ENCODE assay signal across 21 cellular contexts in the genomic region with DNA sequence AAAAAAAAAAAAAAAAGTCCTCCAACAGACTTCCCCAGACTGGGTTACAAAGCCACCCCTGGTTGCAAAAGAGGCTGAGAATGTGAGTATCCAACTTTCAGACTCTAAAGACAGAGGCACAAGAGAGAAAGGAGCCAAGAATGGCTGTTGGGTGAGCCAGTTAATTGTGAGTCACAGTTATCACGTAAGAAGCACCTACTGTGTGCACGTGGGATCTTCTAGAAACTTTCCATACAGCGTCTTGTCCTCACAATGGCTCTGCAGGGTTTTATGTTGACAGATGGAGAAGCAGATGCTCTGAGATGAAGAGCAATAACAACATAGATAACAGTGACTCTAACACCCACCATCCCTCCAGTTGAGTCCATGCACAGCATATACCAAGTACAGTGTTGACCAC. TPM values are rescaled to one million over a fixed set of nuclear protein-coding genes. Genes with fewer than 3 reads are reported as not detected.
DNase-seq lines count a peak whose midpoint lies in the region; ATAC-seq, FAIRE-seq and TF ChIP-seq lines count a peak whose summit lies in the region.
"Had no signal": no experiment of that assay in that cellular context is flagged by ENCODE, and none has a peak within 500 bp of the region (broad histone marks: within the 10 kb centered on the region; RNA-seq: fewer than 3 reads in every experiment).

No MANE protein-coding gene starts in this region.

- H3K9me3 Mint-ChIP-seq in CD4-positive, alpha-beta memory T cell = no peaks in the 10 kb centered on the region
- H3K9me3 Mint-ChIP-seq in activated CD8-positive, alpha-beta T cell treated with anti-CD3 and anti-CD28 coated beads for 36 hours = no peaks in the 10 kb centered on the region
- no peaks in the 10 kb centered on the region for H3K9me3 Mint-ChIP-seq in naive B cell

- DNase-seq in CD4-positive, alpha-beta memory T cell = no peak
- DNase-seq in HTR-8/SVneo (ENCODE audit: insufficient read length, low spot score) (no peak), naive B cell (no peak), mesenteric fat pad (ENCODE audit: low spot score) (no peak), amygdala (lab: John Stamatoyannopoulos, UW) (no peak), left lobe of liver (ENCODE audit: low spot score) (no peak)
- DNase-seq in activated CD8-positive, alpha-beta T cell treated with anti-CD3 and anti-CD28 coated beads for 36 hours = no peak
- DNase-seq: cortex of kidney; GF-D8; H7; NCI-H1417 treated with DMSO at 0.1 percent for 48 hours; NK-92 treated with Interleukin-12 subunit alpha and Interleukin-12 subunit beta, amount 100 ng/mL, for 24 hours; pancreas; right lobe of liver; RPMI8226; SK-N-SH had no signal

- peak; percentile 46 for FAIRE-seq in HTR-8/SVneo (lab: Jason Lieb, UNC)
- FAIRE-seq: endothelial cell of umbilical vein, islet of Langerhans, pancreas had no signal

- H3K27me3 Mint-ChIP-seq in CD4-positive, alpha-beta memory T cell = no peaks in the 10 kb centered on the region
- no peaks in the 10 kb centered on the region for H3K27me3 Mint-ChIP-seq in activated CD8-positive, alpha-beta T cell treated with anti-CD3 and anti-CD28 coated beads for 36 hours
- no peaks in the 10 kb centered on the region for H3K27me3 Mint-ChIP-seq in naive B cell

- peak overlapping the region; percentile 43 to 93 (median 72) for H3K27ac Mint-ChIP-seq in CD4-positive, alpha-beta memory T cell
- H3K27ac Mint-ChIP-seq in activated CD8-positive, alpha-beta T cell treated with anti-CD3 and anti-CD28 coated beads for 36 hours = peak overlapping the region; percentile 89
- H3K27ac Mint-ChIP-seq in naive B cell = peak overlapping the region in 5 of 6 donors; percentile 72 to 100 (median 99)

- H3K36me3 Mint-ChIP-seq in CD4-positive, alpha-beta memory T cell = peaks cover 42 to 61% of the 10 kb centered on the region in 2 donors
- peaks cover 83% of the 10 kb centered on the region for H3K36me3 Mint-ChIP-seq in activated CD8-positive, alpha-beta T cell treated with anti-CD3 and anti-CD28 coated beads for 36 hours (ENCODE audit: low read depth)
- peaks cover 7 to 10% of the 10 kb centered on the region in 2 donors for H3K36me3 Mint-ChIP-seq in naive B cell

- H3K4me3 ChIP-seq in CD4-positive, alpha-beta memory T cell (ENCODE audit: low read length in 2 of 2) = no peak overlapping the region
- H3K4me3 ChIP-seq: breast epithelium, hepatocyte, pancreas, right lobe of liver, tibial nerve had no signal

- H3K4me1 Mint-ChIP-seq in CD4-positive, alpha-beta memory T cell = peaks cover 32 to 52% (median 42%) of the 10 kb centered on the region in 4 donors
- H3K4me1 Mint-ChIP-seq in activated CD8-positive, alpha-beta T cell treated with anti-CD3 and anti-CD28 coated beads for 36 hours (ENCODE audit: low read depth) = peaks cover 89% of the 10 kb centered on the region
- H3K4me1 Mint-ChIP-seq in naive B cell = peaks cover 68 to 99% (median 91%) of the 10 kb centered on the region in 3 donors

- CTCF ChIA-PET in CD4-positive, alpha-beta memory T cell (lab: Charles Lee; ENCODE audit: partially characterized antibody) = interaction anchor here (0.7 to 1.8 kb wide), 7 partner anchors 10 to 305 kb away, joined by 3 to 5 read pairs (median 5); no protein-coding TSS in a partner anchor
- CTCF ChIA-PET in activated CD8-positive, alpha-beta T cell treated with anti-CD3 and anti-CD28 coated beads for 36 hours (lab: Charles Lee) = interaction anchor here (1.0 to 3.6 kb wide), 5 partner anchors 10 to 305 kb away, joined by 3 to 12 read pairs (median 9); no protein-coding TSS in a partner anchor

- no peaks in the 10 kb centered on the region for H3K9me3 ChIP-seq in CD4-positive, alpha-beta memory T cell (ENCODE audit: control insufficient read depth in 1 of 2, low read length in 2 of 2)
- H3K9me3 ChIP-seq: breast epithelium, pancreas, right lobe of liver, SK-N-SH, tibial nerve had no signal

- intact Hi-C loops in CD4-positive, alpha-beta memory T cell (cut with micrococcal nuclease) = no loop called here
- intact Hi-C loops in activated CD8-positive, alpha-beta T cell treated with anti-CD3 and anti-CD28 coated beads for 36 hours (cut with micrococcal nuclease) = no loop called here

- TF ChIP-seq CTCF in activated CD8-positive, alpha-beta T cell treated with anti-CD3 and anti-CD28 coated beads for 36 hours (IDR thresholded peaks at IDR 0.05) = no peak

- ATAC-seq in activated CD8-positive, alpha-beta T cell treated with anti-CD3 and anti-CD28 coated beads for 36 hours = no peak
- ATAC-seq in naive B cell (ENCODE audit: low read depth in 2 of 2) (no peak), left lobe of liver (no peak)
- ATAC-seq: pancreas, right lobe of liver had no signal

- no peak overlapping the region for H3K27ac ChIP-seq in CD4-positive, alpha-beta memory T cell (ENCODE audit: low read depth, low read length)
- H3K27ac ChIP-seq: breast epithelium, hepatocyte, pancreas, right lobe of liver, tibial nerve had no signal

- POLR2A ChIA-PET in CD4-positive, alpha-beta memory T cell (lab: Charles Lee; ENCODE audit: partially characterized antibody) = interaction anchor here (1.1 to 18.2 kb wide), 3 partner anchors 10 to 38 kb away, joined by 3 to 287 read pairs (median 11); a partner anchor contains a TSS
- POLR2A ChIA-PET in activated CD8-positive, alpha-beta T cell treated with anti-CD3 and anti-CD28 coated beads for 36 hours (lab: Charles Lee) = interaction anchor here (0.6 to 0.8 kb wide), 2 partner anchors 29 to 342 kb away, joined by 3 read pairs; no protein-coding TSS in a partner anchor

- peaks cover 58% of the 10 kb centered on the region for H3K4me1 ChIP-seq in CD4-positive, alpha-beta memory T cell (ENCODE audit: insufficient read depth, low read length)
- H3K4me1 ChIP-seq: breast epithelium, pancreas, right lobe of liver had no signal

- no peaks in the 10 kb centered on the region for H3K27me3 ChIP-seq in CD4-positive, alpha-beta memory T cell (ENCODE audit: insufficient read depth, low read length)
- H3K27me3 ChIP-seq: breast epithelium, hepatocyte, pancreas, right lobe of liver, tibial nerve had no signal

- H3K36me3 ChIP-seq in CD4-positive, alpha-beta memory T cell (ENCODE audit: insufficient read depth, low read length) = peaks cover 49% of the 10 kb centered on the region
- H3K36me3 ChIP-seq: breast epithelium had no signal

- no peak overlapping the region for H3K4me3 Mint-ChIP-seq in CD4-positive, alpha-beta memory T cell
- no peak overlapping the region for H3K4me3 Mint-ChIP-seq in activated CD8-positive, alpha-beta T cell treated with anti-CD3 and anti-CD28 coated beads for 36 hours
- peak overlapping the region in 3 of 8 donors; percentile 29 to 47 (median 44) for H3K4me3 Mint-ChIP-seq in naive B cell

RNA-seq across cellular contexts. Expression of a gene that starts 41.0 kb away (rescaled TPM):
- 100 to 1,000 TPM; 130 to 133 TPM for total RNA-seq in CD4-positive, alpha-beta memory T cell
- polyA plus RNA-seq in CD4-positive, alpha-beta memory T cell = 100 to 1,000 TPM; 250 to 260 TPM
- total RNA-seq in activated CD8-positive, alpha-beta T cell treated with anti-CD3 and anti-CD28 coated beads for 36 hours = 100 to 1,000 TPM; 289 to 319 TPM
- polyA plus RNA-seq in naive B cell (ENCODE audit: low read depth in 6 of 6) = 100 to 1,000 TPM; 146 to 292 (median 225) TPM
- total RNA-seq in mesenteric fat pad = 67.6 TPM
- total RNA-seq in left lobe of liver = 60.6 TPM
